1 cellular context compared by ENCODE assay signal in the genomic region with DNA sequence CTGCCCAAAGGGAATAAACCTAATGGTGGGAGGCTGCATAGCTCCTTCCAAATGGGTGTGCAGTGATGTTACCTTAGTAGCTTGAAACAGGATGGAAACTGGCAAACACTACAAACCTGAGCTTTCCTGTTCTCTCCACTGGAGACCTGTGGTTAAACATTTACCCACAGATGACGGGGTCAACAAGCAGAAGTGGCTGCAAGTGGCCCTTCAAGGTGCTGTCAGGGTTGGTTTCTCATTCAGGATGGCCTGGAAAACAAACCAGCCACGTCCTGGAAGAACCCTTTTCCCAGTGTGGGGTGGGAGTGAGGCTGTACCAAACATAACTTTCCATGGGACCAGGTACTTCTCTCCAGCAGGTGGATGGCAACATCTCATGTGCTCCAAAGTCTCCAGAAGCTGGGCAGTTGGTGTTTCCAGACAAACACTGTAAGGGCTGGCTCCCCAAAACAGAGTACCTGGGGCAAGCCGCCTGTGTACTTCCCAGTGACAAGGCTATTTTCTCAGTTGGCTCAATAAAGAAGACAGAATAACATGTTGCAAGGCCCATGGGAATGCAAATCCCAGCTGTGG.
TF ChIP-seq lines count a peak whose summit lies in the region.

No MANE protein-coding gene starts in this region.

TF ChIP-seq in liver, 16 proteins besides CTCF, POLR2A, EP300 and RAD21 (continued from another document):
- TF ChIP-seq, protein P1, sequence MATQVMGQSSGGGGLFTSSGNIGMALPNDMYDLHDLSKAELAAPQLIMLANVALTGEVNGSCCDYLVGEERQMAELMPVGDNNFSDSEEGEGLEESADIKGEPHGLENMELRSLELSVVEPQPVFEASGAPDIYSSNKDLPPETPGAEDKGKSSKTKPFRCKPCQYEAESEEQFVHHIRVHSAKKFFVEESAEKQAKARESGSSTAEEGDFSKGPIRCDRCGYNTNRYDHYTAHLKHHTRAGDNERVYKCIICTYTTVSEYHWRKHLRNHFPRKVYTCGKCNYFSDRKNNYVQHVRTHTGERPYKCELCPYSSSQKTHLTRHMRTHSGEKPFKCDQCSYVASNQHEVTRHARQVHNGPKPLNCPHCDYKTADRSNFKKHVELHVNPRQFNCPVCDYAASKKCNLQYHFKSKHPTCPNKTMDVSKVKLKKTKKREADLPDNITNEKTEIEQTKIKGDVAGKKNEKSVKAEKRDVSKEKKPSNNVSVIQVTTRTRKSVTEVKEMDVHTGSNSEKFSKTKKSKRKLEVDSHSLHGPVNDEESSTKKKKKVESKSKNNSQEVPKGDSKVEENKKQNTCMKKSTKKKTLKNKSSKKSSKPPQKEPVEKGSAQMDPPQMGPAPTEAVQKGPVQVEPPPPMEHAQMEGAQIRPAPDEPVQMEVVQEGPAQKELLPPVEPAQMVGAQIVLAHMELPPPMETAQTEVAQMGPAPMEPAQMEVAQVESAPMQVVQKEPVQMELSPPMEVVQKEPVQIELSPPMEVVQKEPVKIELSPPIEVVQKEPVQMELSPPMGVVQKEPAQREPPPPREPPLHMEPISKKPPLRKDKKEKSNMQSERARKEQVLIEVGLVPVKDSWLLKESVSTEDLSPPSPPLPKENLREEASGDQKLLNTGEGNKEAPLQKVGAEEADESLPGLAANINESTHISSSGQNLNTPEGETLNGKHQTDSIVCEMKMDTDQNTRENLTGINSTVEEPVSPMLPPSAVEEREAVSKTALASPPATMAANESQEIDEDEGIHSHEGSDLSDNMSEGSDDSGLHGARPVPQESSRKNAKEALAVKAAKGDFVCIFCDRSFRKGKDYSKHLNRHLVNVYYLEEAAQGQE (IDR thresholded peaks at IDR 0.05): no peak
- TF ChIP-seq RXRA (IDR thresholded peaks at IDR 0.05) (peak in 1 of 2 donors; percentile 13), EGR1 (IDR thresholded peaks at IDR 0.05; ENCODE audit: low read depth in 2 of 2) (no peak)
- TF ChIP-seq, protein P2, sequence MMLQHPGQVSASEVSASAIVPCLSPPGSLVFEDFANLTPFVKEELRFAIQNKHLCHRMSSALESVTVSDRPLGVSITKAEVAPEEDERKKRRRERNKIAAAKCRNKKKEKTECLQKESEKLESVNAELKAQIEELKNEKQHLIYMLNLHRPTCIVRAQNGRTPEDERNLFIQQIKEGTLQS (IDR thresholded peaks at IDR 0.05): no peak
- TF ChIP-seq, protein P3, sequence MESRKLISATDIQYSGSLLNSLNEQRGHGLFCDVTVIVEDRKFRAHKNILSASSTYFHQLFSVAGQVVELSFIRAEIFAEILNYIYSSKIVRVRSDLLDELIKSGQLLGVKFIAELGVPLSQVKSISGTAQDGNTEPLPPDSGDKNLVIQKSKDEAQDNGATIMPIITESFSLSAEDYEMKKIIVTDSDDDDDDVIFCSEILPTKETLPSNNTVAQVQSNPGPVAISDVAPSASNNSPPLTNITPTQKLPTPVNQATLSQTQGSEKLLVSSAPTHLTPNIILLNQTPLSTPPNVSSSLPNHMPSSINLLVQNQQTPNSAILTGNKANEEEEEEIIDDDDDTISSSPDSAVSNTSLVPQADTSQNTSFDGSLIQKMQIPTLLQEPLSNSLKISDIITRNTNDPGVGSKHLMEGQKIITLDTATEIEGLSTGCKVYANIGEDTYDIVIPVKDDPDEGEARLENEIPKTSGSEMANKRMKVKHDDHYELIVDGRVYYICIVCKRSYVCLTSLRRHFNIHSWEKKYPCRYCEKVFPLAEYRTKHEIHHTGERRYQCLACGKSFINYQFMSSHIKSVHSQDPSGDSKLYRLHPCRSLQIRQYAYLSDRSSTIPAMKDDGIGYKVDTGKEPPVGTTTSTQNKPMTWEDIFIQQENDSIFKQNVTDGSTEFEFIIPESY (IDR thresholded peaks at IDR 0.05): no peak
